Comparison of ENCODE assay signal across 8 cellular contexts in the genomic region with DNA sequence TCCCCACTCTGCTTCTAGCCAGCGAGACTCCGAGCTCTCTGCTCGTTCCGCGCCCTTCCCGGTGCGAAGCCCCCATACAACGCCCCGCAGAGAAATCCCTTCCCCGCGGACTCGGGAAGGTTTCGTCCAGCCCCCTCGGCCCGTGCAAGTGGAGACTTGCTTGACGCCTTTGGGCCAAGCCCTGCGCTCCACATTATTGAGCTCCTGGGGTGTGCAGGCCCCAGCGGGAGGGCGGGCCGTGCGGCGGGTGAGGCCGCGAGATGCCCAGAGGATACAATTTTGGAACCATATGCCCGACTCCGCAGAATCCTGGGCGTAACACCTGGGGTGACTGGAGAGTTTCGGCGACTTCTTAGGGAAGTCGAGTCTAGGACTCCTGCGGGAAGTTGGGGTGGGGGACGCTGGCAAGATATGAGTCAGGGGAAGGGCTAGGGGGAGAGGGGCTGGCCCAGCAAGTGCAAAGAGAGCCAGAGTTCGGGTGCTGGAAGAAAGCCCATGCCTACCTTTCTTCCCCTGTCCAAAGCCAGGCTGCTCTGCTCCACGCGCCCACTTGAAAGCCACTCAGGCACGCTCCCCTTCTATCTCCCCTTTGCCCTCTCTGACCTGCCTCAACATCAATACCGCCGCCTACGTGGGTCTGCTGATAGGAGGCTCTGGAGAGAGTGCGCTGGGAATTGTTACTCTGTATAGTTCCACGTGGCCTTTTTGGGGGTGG. TPM values are rescaled to one million over a fixed set of nuclear protein-coding genes. Genes with fewer than 3 reads are reported as not detected.
DNase-seq lines count a peak whose midpoint lies in the region; ATAC-seq and TF ChIP-seq lines count a peak whose summit lies in the region.

No MANE protein-coding gene starts in this region.

- H3K27ac ChIP-seq in upper lobe of right lung, result peak overlapping the region; percentile 84

- intact Hi-C loops in activated naive CD4-positive, alpha-beta T cell treated with anti-CD3 and anti-CD28 coated beads for 36 hours (cut with micrococcal nuclease), result no loop called here
- intact Hi-C loops in activated B cell treated with CpG ODN at 0.5 μM for 24 hours (cut with micrococcal nuclease), result no loop called here
- intact Hi-C loops in upper lobe of right lung (cut with DNase I), result no loop called here

- peaks cover 7% of the 10 kb centered on the region for H3K4me1 ChIP-seq in upper lobe of right lung

- no peaks in the 10 kb centered on the region for H3K27me3 Mint-ChIP-seq in activated naive CD4-positive, alpha-beta T cell treated with anti-CD3 and anti-CD28 coated beads for 36 hours (ENCODE audit: low read depth)
- no peaks in the 10 kb centered on the region for H3K27me3 Mint-ChIP-seq in activated B cell treated with CpG ODN at 0.5 μM for 24 hours

- H3K9me3 Mint-ChIP-seq in activated naive CD4-positive, alpha-beta T cell treated with anti-CD3 and anti-CD28 coated beads for 36 hours, result no peaks in the 10 kb centered on the region
- H3K9me3 Mint-ChIP-seq in activated B cell treated with CpG ODN at 0.5 μM for 24 hours, result no peaks in the 10 kb centered on the region

- H3K27me3 ChIP-seq in upper lobe of right lung, result no peaks in the 10 kb centered on the region

- H3K4me3 Mint-ChIP-seq in activated naive CD4-positive, alpha-beta T cell treated with anti-CD3 and anti-CD28 coated beads for 36 hours, result peak overlapping the region; percentile 53
- H3K4me3 Mint-ChIP-seq in activated B cell treated with CpG ODN at 0.5 μM for 24 hours, result peak overlapping the region; percentile 46

- DNase-seq in activated naive CD4-positive, alpha-beta T cell treated with anti-CD3 and anti-CD28 coated beads for 36 hours, result no peak
- no peak for DNase-seq in activated naive CD4-positive, alpha-beta T cell treated with anti-CD3 and anti-CD28 coated beads, Interleukin-2, amount 50 U/mL, for 16 hours
- DNase-seq in activated B cell treated with CpG ODN at 0.5 μM for 24 hours, result no peak
- peak; percentile 69 for DNase-seq in upper lobe of right lung

- TF ChIP-seq CTCF in activated B cell treated with CpG ODN at 0.5 μM for 24 hours (IDR thresholded peaks at IDR 0.05) (no peak), upper lobe of right lung (IDR thresholded peaks at IDR 0.05) (no peak)

- no peaks in the 10 kb centered on the region for H3K36me3 ChIP-seq in upper lobe of right lung

- H3K9me3 ChIP-seq in iPS-18c (ENCODE audit: control insufficient read depth, insufficient read depth, low read length) (peaks cover 7% of the 10 kb centered on the region), upper lobe of right lung (no peaks in the 10 kb centered on the region)

- H3K4me1 Mint-ChIP-seq in activated naive CD4-positive, alpha-beta T cell treated with anti-CD3 and anti-CD28 coated beads for 36 hours (ENCODE audit: low read depth), result peaks cover 29% of the 10 kb centered on the region
- peaks cover 33% of the 10 kb centered on the region for H3K4me1 Mint-ChIP-seq in activated B cell treated with CpG ODN at 0.5 μM for 24 hours

- no peaks in the 10 kb centered on the region for H3K36me3 Mint-ChIP-seq in activated naive CD4-positive, alpha-beta T cell treated with anti-CD3 and anti-CD28 coated beads for 36 hours (ENCODE audit: low read depth)
- peaks cover 4% of the 10 kb centered on the region for H3K36me3 Mint-ChIP-seq in activated B cell treated with CpG ODN at 0.5 μM for 24 hours (ENCODE audit: low read depth)

- POLR2A ChIA-PET in activated B cell treated with CpG ODN at 0.5 μM for 24 hours (lab: Charles Lee), result interaction anchor here (0.7 to 1.0 kb wide), 3 partner anchors 27 to 332 kb away, joined by 3 to 5 read pairs (median 3); a partner anchor contains a TSS

- no peak overlapping the region for H3K27ac Mint-ChIP-seq in activated naive CD4-positive, alpha-beta T cell treated with anti-CD3 and anti-CD28 coated beads for 36 hours
- peak overlapping the region; percentile 35 for H3K27ac Mint-ChIP-seq in activated B cell treated with CpG ODN at 0.5 μM for 24 hours

- CTCF ChIA-PET in activated naive CD4-positive, alpha-beta T cell treated with anti-CD3 and anti-CD28 coated beads for 36 hours (lab: Charles Lee), result interaction anchor here (3.4 kb wide), 1 partner anchor 31 kb away, joined by 20 read pairs; no protein-coding TSS in a partner anchor
- CTCF ChIA-PET in activated B cell treated with CpG ODN at 0.5 μM for 24 hours (lab: Charles Lee), result interaction anchor here (4.0 kb wide), 1 partner anchor 31 kb away, joined by 28 read pairs; no protein-coding TSS in a partner anchor

- ATAC-seq in activated B cell treated with CpG ODN at 0.5 μM for 24 hours (ENCODE audit: low read depth), result no peak
- peak; percentile 4 for ATAC-seq in upper lobe of right lung
- ATAC-seq in HG02852 (IDR thresholded peaks at IDR 0.05; ENCODE audit: unreplicated experiment), result no peak
- ATAC-seq in GM19397 (IDR thresholded peaks at IDR 0.05; ENCODE audit: unreplicated experiment), result no peak
- no peak for ATAC-seq in HG02623 (IDR thresholded peaks at IDR 0.05; ENCODE audit: unreplicated experiment)

- H3K4me3 ChIP-seq in iPS-18c (ENCODE audit: insufficient read depth, low read depth, low read length), result peak overlapping the region; percentile 24; the same call in 1 of the 2 replicates
- H3K4me3 ChIP-seq in upper lobe of right lung, result peak overlapping the region; percentile 65

RNA-seq across cellular contexts. Expression of a gene that starts 1.1 kb away (rescaled TPM):
- total RNA-seq in activated naive CD4-positive, alpha-beta T cell treated with anti-CD3 and anti-CD28 coated beads for 36 hours, result 10 to 100 TPM; 15.8 to 16.5 TPM
- total RNA-seq in activated B cell treated with CpG ODN at 0.5 μM for 24 hours, result 32.4 and 33.0 TPM in 2 replicates
- total RNA-seq in upper lobe of right lung, result 23.8 TPM

RNA-seq across cellular contexts. Expression of a gene that starts 54.3 kb away (rescaled TPM):
- total RNA-seq in activated naive CD4-positive, alpha-beta T cell treated with anti-CD3 and anti-CD28 coated beads for 36 hours, result 10 to 100 TPM; 59.4 to 63.1 TPM
- 30.8 and 34.3 TPM in 2 replicates for total RNA-seq in activated B cell treated with CpG ODN at 0.5 μM for 24 hours
- 23.2 TPM for total RNA-seq in upper lobe of right lung
